8 cellular contexts compared by ENCODE assay signal in genomic region chr1:166479052-166479631, GRCh38.
DNase-seq lines count a peak whose midpoint lies in the region; ATAC-seq, FAIRE-seq and TF ChIP-seq lines count a peak whose summit lies in the region.

No MANE protein-coding gene starts in this region.

- H3K27me3 ChIP-seq in pancreas, result peaks cover 0 to 4% (median 0%) of the 10 kb centered on the region in 4 donors

- ATAC-seq in HG02852 (IDR thresholded peaks at IDR 0.05; ENCODE audit: unreplicated experiment) (peak; percentile 77), pancreas (peak in 3 of 4 donors; percentile 49 to 76 (median 60)), HG03108 (IDR thresholded peaks at IDR 0.05; ENCODE audit: unreplicated experiment) (no peak)

- peak; percentile 61 for FAIRE-seq in pancreas (lab: Jason Lieb, UNC)

- no peaks in the 10 kb centered on the region for H3K4me1 ChIP-seq in pancreas

- H3K4me3 ChIP-seq in fibroblast of villous mesenchyme (ENCODE audit: low read depth, low read length) (no peak overlapping the region), pancreas (no peak overlapping the region)

- H3K27ac ChIP-seq in pancreas, result no peak overlapping the region

- WGBS in pancreas, 2 donors, result 41 to 48% methylated on average over 2 of the region's 2 CpGs

- H3K9me3 ChIP-seq in pancreas, result no peaks in the 10 kb centered on the region

- TF ChIP-seq CTCF in fibroblast of villous mesenchyme (IDR thresholded peaks at IDR 0.05; ENCODE audit: insufficient read depth, low read depth, low read length) (peak; percentile 66), pancreas (IDR thresholded peaks at IDR 0.05) (peak; percentile 57 to 72 (median 70))

- DNase-seq in NCI-H510A treated with DMSO at 0.1 percent for 48 hours (lab: John Stamatoyannopoulos, UW), result peak; percentile 42
- no peak for DNase-seq in NCI-H510A (lab: John Stamatoyannopoulos, UW)
- peak; percentile 36 for DNase-seq in NCI-H748 treated with DMSO at 0.1 percent for 48 hours (lab: John Stamatoyannopoulos, UW)
- DNase-seq in activated T-cell treated with anti-CD3 and anti-CD28 coated beads for 24 hours (ENCODE audit: low read depth), result peak; percentile 40
- DNase-seq in fibroblast of villous mesenchyme (ENCODE audit: low read depth), result peak; percentile 39
- DNase-seq in pancreas, result peak in 5 of 6 donors; percentile 16 to 68 (median 48)

- intact Hi-C loops in pancreas (cut with DNase I), result loop anchor here in 1 of 3 donors (10.0 kb wide), 1 partner anchor 554 kb away; no protein-coding TSS in a partner anchor

- no peaks in the 10 kb centered on the region for H3K36me3 ChIP-seq in pancreas
